ENCODE assay signal across 10 cellular contexts in the genomic region with DNA sequence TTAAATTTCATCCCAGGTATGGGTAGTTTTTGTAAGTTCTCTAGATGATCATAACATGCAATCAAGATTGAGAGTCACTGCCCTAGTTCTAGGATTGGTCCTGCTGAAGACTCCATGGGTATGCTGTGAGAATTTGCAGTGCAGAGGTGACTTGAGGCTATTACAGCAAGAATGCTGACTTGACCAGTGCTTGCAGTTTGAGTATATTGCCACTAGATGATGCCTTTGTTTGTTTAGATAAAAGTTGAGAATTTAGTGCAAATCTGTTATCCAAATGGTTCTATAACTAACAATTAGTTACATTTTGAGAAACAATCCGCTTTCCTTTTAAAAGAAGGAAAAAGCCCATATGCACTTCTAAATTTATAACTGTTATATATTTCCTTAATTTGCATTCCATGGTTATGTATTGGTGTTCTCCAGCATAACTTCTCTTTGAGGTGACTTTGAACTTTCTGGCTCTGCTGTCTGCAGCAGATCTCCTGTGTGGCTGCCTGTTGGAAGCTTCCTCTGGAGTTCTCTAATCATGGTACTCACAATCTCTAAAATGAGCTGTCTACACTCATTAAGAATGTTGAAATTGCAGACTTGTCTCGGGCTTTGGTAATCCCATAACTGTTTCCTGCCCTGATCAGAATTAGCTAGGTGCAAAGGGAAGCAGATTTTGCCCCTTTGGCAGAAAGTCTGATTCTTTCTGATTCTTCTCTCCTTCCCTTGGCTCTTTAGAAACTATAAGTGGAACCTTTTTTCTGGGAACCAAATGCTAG. TPM values are rescaled to one million over a fixed set of nuclear protein-coding genes. Genes with fewer than 3 reads are reported as not detected.
A peak's percentile ranks its signal among the peaks of the same experiment; 100 is the strongest.
DNase-seq lines count a peak whose midpoint lies in the region; ATAC-seq and TF ChIP-seq lines count a peak whose summit lies in the region.
"Had no signal": no experiment of that assay in that cellular context is flagged by ENCODE, and none has a peak within 500 bp of the region (broad histone marks: within the 10 kb centered on the region; RNA-seq: fewer than 3 reads in every experiment).

No MANE protein-coding gene starts in this region.

- peaks cover 6% of the 10 kb centered on the region for H3K4me1 Mint-ChIP-seq in mesothelial cell of epicardium

- WGBS in heart right ventricle, 2 donors = 79 to 83% methylated on average over 2 of the region's 2 CpGs

- H3K36me3 Mint-ChIP-seq in mesothelial cell of epicardium = peaks cover 10% of the 10 kb centered on the region

- no peak for DNase-seq in heart right ventricle
- DNase-seq in left ventricle myocardium superior = no peak
- peak; percentile 26 for DNase-seq in NCI-H69 (lab: John Stamatoyannopoulos, UW)
- DNase-seq in NCI-H1436 treated with DMSO at 0.1 percent for 48 hours (lab: John Stamatoyannopoulos, UW) = no peak
- DNase-seq in mesothelial cell of epicardium (ENCODE audit: low spot score in 2 of 2, unreplicated experiment in 2 of 2) = no peak

- H3K4me1 ChIP-seq in heart right ventricle = no peaks in the 10 kb centered on the region
- peaks cover 18% of the 10 kb centered on the region for H3K4me1 ChIP-seq in skeletal muscle satellite cell (ENCODE audit: control insufficient read depth, insufficient read depth, low read length)

- peak overlapping the region; percentile 7 for H3K4me2 ChIP-seq in skeletal muscle satellite cell (ENCODE audit: low read length)

- H3K9me3 Mint-ChIP-seq in mesothelial cell of epicardium = no peaks in the 10 kb centered on the region
- H3K9me3 Mint-ChIP-seq: dendritic cell treated with granulocyte-macrophage colony-stimulating factor and Interleukin-4, amounts not matched to agents 40 ng/mL and 50 ng/mL, for 4 days; stimulated activated naive CD8-positive, alpha-beta T cell treated with anti-CD3 and anti-CD28 coated beads, Interleukin-15, Interleukin-2, amounts not matched to agents 100 ng/mL and 50 ng/mL, for 24 hours had no signal

- H3K4me3 ChIP-seq in heart right ventricle (no peak overlapping the region), skeletal muscle satellite cell (ENCODE audit: low read length) (no peak overlapping the region)

- intact Hi-C loops in heart right ventricle (cut with DNase I) (no loop called here), left ventricle myocardium superior (cut with micrococcal nuclease) (no loop called here)

- H3K36me3 ChIP-seq in heart right ventricle (peaks cover 0 to 53% (median 0%) of the 10 kb centered on the region in 9 donors), skeletal muscle satellite cell (ENCODE audit: insufficient read depth, low read length) (peaks cover 34% of the 10 kb centered on the region)

- no peak overlapping the region for H3K27ac Mint-ChIP-seq in mesothelial cell of epicardium
- H3K27ac Mint-ChIP-seq: dendritic cell treated with granulocyte-macrophage colony-stimulating factor and Interleukin-4, amounts not matched to agents 40 ng/mL and 50 ng/mL, for 4 days; stimulated activated naive CD8-positive, alpha-beta T cell treated with anti-CD3 and anti-CD28 coated beads, Interleukin-15, Interleukin-2, amounts not matched to agents 100 ng/mL and 50 ng/mL, for 24 hours had no signal

- no peak overlapping the region for H3K9ac ChIP-seq in skeletal muscle satellite cell (ENCODE audit: low read depth, low read length)

- H3K27ac ChIP-seq in heart right ventricle = no peak overlapping the region

- TF ChIP-seq CTCF in heart right ventricle (IDR thresholded peaks at IDR 0.05) (peak; percentile 6 to 48 (median 27)), mesothelial cell of epicardium (IDR thresholded peaks at IDR 0.05; ENCODE audit: unreplicated experiment) (no peak)

- no peaks in the 10 kb centered on the region for H3K27me3 ChIP-seq in heart right ventricle
- H3K27me3 ChIP-seq in skeletal muscle satellite cell (ENCODE audit: control insufficient read depth, insufficient read depth, low read length) = no peaks in the 10 kb centered on the region

- H3K9me3 ChIP-seq in heart right ventricle = no peaks in the 10 kb centered on the region
- no peaks in the 10 kb centered on the region for H3K9me3 ChIP-seq in skeletal muscle satellite cell (replicated peaks; ENCODE audit: low read length)

- no peak for ATAC-seq in heart right ventricle
- no peak for ATAC-seq in left ventricle myocardium superior
- ATAC-seq in esophagus mucosa = peak; percentile 66
- no peak for ATAC-seq in GM19467 (IDR thresholded peaks at IDR 0.05; ENCODE audit: unreplicated experiment)

- H3K27me3 Mint-ChIP-seq in mesothelial cell of epicardium (ENCODE audit: low read depth) = no peaks in the 10 kb centered on the region
- H3K27me3 Mint-ChIP-seq: dendritic cell treated with granulocyte-macrophage colony-stimulating factor and Interleukin-4, amounts not matched to agents 40 ng/mL and 50 ng/mL, for 4 days; stimulated activated naive CD8-positive, alpha-beta T cell treated with anti-CD3 and anti-CD28 coated beads, Interleukin-15, Interleukin-2, amounts not matched to agents 100 ng/mL and 50 ng/mL, for 24 hours had no signal

- H3K4me3 Mint-ChIP-seq in mesothelial cell of epicardium = no peak overlapping the region
- H3K4me3 Mint-ChIP-seq: dendritic cell treated with granulocyte-macrophage colony-stimulating factor and Interleukin-4, amounts not matched to agents 40 ng/mL and 50 ng/mL, for 4 days; stimulated activated naive CD8-positive, alpha-beta T cell treated with anti-CD3 and anti-CD28 coated beads, Interleukin-15, Interleukin-2, amounts not matched to agents 100 ng/mL and 50 ng/mL, for 24 hours had no signal

RNA-seq across cellular contexts. Expression of gene MELK, which starts 24.9 kb away (rescaled TPM):
- total RNA-seq in heart right ventricle = 1 to 10 TPM in 2 of 10 donors, under 1 TPM in 4, not detected in 4; 0.16 to 3.1 (median 0.48) TPM
- polyA plus RNA-seq in heart right ventricle = under 1 TPM; 0.15 to 0.17 TPM
- 0.64 TPM for total RNA-seq in left ventricle myocardium superior
- 18.7 TPM for total RNA-seq in esophagus mucosa
- total RNA-seq in skeletal muscle satellite cell (2012; rRNA removed) = 24.1 and 28.8 TPM in 2 replicates
- 14.8 to 15.4 TPM (median 15.0 TPM) in 3 replicates for total RNA-seq in mesothelial cell of epicardium
